ENCODE assay signal across 8 cellular contexts in the genomic region with DNA sequence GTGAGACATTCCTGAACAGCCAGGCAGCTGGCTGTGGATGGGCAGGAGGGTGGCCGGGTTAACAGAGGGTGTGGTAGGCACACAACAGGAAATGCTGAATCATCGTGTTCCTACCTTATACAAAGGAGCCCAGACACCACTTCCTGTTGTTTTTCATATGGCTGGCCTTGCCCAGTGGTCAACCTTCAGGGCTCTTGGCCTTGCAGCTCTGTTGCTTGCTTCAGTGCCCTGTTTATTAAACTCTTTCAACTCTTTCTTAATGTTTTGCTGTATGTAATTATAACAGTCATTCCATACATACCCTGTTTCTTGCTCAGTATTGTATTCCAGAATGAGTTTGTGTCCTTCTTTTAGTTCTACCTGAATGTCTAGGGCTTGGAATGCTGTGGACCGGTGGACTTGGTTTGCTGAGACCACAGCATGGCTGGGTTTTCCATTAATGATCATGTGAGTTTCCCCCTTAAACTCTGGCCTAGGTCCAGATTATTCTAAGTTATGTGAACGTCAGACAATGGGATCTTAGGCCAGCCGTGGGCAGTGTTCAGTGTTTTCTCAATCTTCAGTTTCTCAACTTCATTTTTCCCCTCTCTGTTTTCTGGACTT. TPM values are rescaled to one million over a fixed set of nuclear protein-coding genes. Genes with fewer than 3 reads are reported as not detected.
DNase-seq lines count a peak whose midpoint lies in the region; ATAC-seq and TF ChIP-seq lines count a peak whose summit lies in the region.

No MANE protein-coding gene starts in this region.

- POLR2A ChIA-PET in CD8-positive, alpha-beta T cell (lab: Charles Lee): interaction anchor here (0.7 to 1.0 kb wide), 3 partner anchors 11 to 102 kb away, joined by 3 to 6 read pairs (median 4); no protein-coding TSS in a partner anchor
- POLR2A ChIA-PET in HEK293T (lab: Yijun Ruan, JAX): no interaction called here

- no peak overlapping the region for H3K27ac ChIP-seq in CD8-positive, alpha-beta T cell (ENCODE audit: low read depth, low read length)
- H3K27ac ChIP-seq in SJCRH30 (peak overlapping the region; percentile 37), body of pancreas (peak overlapping the region in 2 of 4 donors; percentile 6 to 56), right lobe of liver (peak overlapping the region; percentile 10 to 37 (median 35))

- peaks cover 42% of the 10 kb centered on the region for H3K4me1 Mint-ChIP-seq in CD8-positive, alpha-beta T cell (ENCODE audit: low read depth)

- ATAC-seq in CD8-positive, alpha-beta T cell: peak; percentile 79
- ATAC-seq in GM19324 (IDR thresholded peaks at IDR 0.05; ENCODE audit: low FRiP score, unreplicated experiment): peak; percentile 78
- ATAC-seq in HG03280 (IDR thresholded peaks at IDR 0.05; ENCODE audit: unreplicated experiment): peak; percentile 64
- ATAC-seq in body of pancreas: peak; percentile 60
- peak; percentile 79 to 87 (median 80) for ATAC-seq in right lobe of liver

- peak in 6 of 7 experiments; percentile 23 to 68 (median 40) for DNase-seq in CD8-positive, alpha-beta T cell
- peak; percentile 30 to 32 for DNase-seq in SJCRH30
- DNase-seq in body of pancreas: peak in 3 of 4 donors; percentile 17 to 31 (median 19)
- DNase-seq in right lobe of liver: peak in 1 of 3 donors; percentile 27
- DNase-seq in HEK293T (ENCODE audit: extremely low spot score): no peak
- DNase-seq in NCI-H1105 treated with DMSO at 0.1 percent for 48 hours (lab: John Stamatoyannopoulos, UW): no peak

- H3K36me3 ChIP-seq in CD8-positive, alpha-beta T cell (ENCODE audit: insufficient read depth, low read length): no peaks in the 10 kb centered on the region
- no peaks in the 10 kb centered on the region for H3K36me3 ChIP-seq in SJCRH30
- H3K36me3 ChIP-seq in body of pancreas (replicated peaks in 1 of 2; ENCODE audit: insufficient read depth in 1 of 2, low read depth in 2 of 2): no peaks in the 10 kb centered on the region
- H3K36me3 ChIP-seq in right lobe of liver: no peaks in the 10 kb centered on the region

- H3K4me1 ChIP-seq in CD8-positive, alpha-beta T cell (ENCODE audit: insufficient read depth, low read length): peaks cover 33% of the 10 kb centered on the region
- H3K4me1 ChIP-seq in SJCRH30: peaks cover 10% of the 10 kb centered on the region; the same call in 1 of the 2 replicates
- no peaks in the 10 kb centered on the region for H3K4me1 ChIP-seq in body of pancreas
- no peaks in the 10 kb centered on the region for H3K4me1 ChIP-seq in right lobe of liver

- H3K9me3 Mint-ChIP-seq in CD8-positive, alpha-beta T cell: no peaks in the 10 kb centered on the region

- intact Hi-C loops in CD8-positive, alpha-beta T cell (cut with DNase I, micrococcal nuclease): loop anchor here in 1 of 2 experiments (1.0 to 2.0 kb wide), 2 partner anchors 16 to 100 kb away; no protein-coding TSS in a partner anchor
- intact Hi-C loops in body of pancreas (cut with DNase I) (loop anchor here (10.0 kb wide), 1 partner anchor 296 kb away; no protein-coding TSS in a partner anchor), right lobe of liver (cut with DNase I) (no loop called here)

- H3K27ac Mint-ChIP-seq in CD8-positive, alpha-beta T cell: peak overlapping the region; percentile 87

- H3K9me3 ChIP-seq in CD8-positive, alpha-beta T cell (ENCODE audit: low read length): no peaks in the 10 kb centered on the region
- H3K9me3 ChIP-seq in SJCRH30 (replicated peaks): no peaks in the 10 kb centered on the region
- H3K9me3 ChIP-seq in body of pancreas: no peaks in the 10 kb centered on the region
- H3K9me3 ChIP-seq in right lobe of liver: no peaks in the 10 kb centered on the region

- 37 to 52% methylated on average over 5 of the region's 5 CpGs for WGBS in body of pancreas, 2 donors
- WGBS in right lobe of liver (ENCODE audit: insufficient coverage, low coverage, low lambda C conversion rate, missing lambda C conversion rate): 26% methylated on average over 5 of the region's 5 CpGs

- TF ChIP-seq CTCF in CD8-positive, alpha-beta T cell (IDR thresholded peaks at IDR 0.05): no peak
- TF ChIP-seq CTCF in body of pancreas (IDR thresholded peaks at IDR 0.05) (no peak), right lobe of liver (IDR thresholded peaks at IDR 0.05) (no peak)

- H3K4me3 Mint-ChIP-seq in CD8-positive, alpha-beta T cell: peak overlapping the region; percentile 52

- no peak overlapping the region for H3K4me3 ChIP-seq in CD8-positive, alpha-beta T cell (ENCODE audit: low read depth, low read length)
- H3K4me3 ChIP-seq in SJCRH30 (no peak overlapping the region), body of pancreas (no peak overlapping the region), right lobe of liver (no peak overlapping the region)

- H3K27me3 ChIP-seq in CD8-positive, alpha-beta T cell (ENCODE audit: insufficient read depth, low read length): no peaks in the 10 kb centered on the region
- H3K27me3 ChIP-seq in SJCRH30 (no peaks in the 10 kb centered on the region), body of pancreas (no peaks in the 10 kb centered on the region), right lobe of liver (no peaks in the 10 kb centered on the region)

- no peaks in the 10 kb centered on the region for H3K36me3 Mint-ChIP-seq in CD8-positive, alpha-beta T cell

- H3K27me3 Mint-ChIP-seq in CD8-positive, alpha-beta T cell (ENCODE audit: low read depth): no peaks in the 10 kb centered on the region

- CTCF ChIA-PET in CD8-positive, alpha-beta T cell (lab: Charles Lee): interaction anchor here (0.7 to 3.4 kb wide), 5 partner anchors 12 to 440 kb away, joined by 3 to 22 read pairs (median 3); partner anchors contain the start of genes CDK17 and CFAP54
- CTCF ChIA-PET in HEK293T (lab: Yijun Ruan, JAX): no interaction called here

- TF ChIP-seq POLR2A in body of pancreas (IDR thresholded peaks at IDR 0.05): no peak
- TF ChIP-seq POLR2A in right lobe of liver (IDR thresholded peaks at IDR 0.05): no peak

TF ChIP-seq in HEK293T, 16 proteins besides CTCF, POLR2A, EP300 and RAD21:
- TF ChIP-seq LEF1 (IDR thresholded peaks at IDR 0.05; ENCODE audit: borderline replicate concordance) (no peak), FOXK2 (IDR thresholded peaks at IDR 0.05) (no peak), ELF4 (IDR thresholded peaks at IDR 0.05) (no peak), FOXA1 (IDR thresholded peaks at IDR 0.05) (no peak), NFRKB (IDR thresholded peaks at IDR 0.05) (no peak), HDGF (IDR thresholded peaks at IDR 0.05; ENCODE audit: borderline replicate concordance) (no peak)

RNA-seq across cellular contexts. Expression of gene CFAP54, which starts 11.9 kb away (rescaled TPM):
- total RNA-seq in CD8-positive, alpha-beta T cell: 1 to 10 TPM; 1.0 to 1.2 TPM
- total RNA-seq in SJCRH30 (2014; rRNA removed; shearing (Covaris generic)): 0.16 TPM in 1 of 2 replicates, not detected in the other
- total RNA-seq in body of pancreas (under 1 TPM in 1 of 2 donors, not detected in 1; 0.52 TPM), right lobe of liver (under 1 TPM; 0.09 to 0.34 (median 0.13) TPM)

Comparison
In these comparisons a context has a peak if more than half of its experiments do, and no peak if none do; other contexts are left out.
1. DNase-seq: peak in CD8-positive, alpha-beta T cell (6 of 7), SJCRH30 (2 of 2) and body of pancreas (3 of 4); none in HEK293T (single experiment) and NCI-H1105 treated with DMSO at 0.1 percent for 48 hours (single experiment).
2. Peak in every context shown above with its lines, with median percentiles within 50 percentile points of each other: ATAC-seq.